9 cellular contexts compared by ENCODE assay signal in the genomic region with DNA sequence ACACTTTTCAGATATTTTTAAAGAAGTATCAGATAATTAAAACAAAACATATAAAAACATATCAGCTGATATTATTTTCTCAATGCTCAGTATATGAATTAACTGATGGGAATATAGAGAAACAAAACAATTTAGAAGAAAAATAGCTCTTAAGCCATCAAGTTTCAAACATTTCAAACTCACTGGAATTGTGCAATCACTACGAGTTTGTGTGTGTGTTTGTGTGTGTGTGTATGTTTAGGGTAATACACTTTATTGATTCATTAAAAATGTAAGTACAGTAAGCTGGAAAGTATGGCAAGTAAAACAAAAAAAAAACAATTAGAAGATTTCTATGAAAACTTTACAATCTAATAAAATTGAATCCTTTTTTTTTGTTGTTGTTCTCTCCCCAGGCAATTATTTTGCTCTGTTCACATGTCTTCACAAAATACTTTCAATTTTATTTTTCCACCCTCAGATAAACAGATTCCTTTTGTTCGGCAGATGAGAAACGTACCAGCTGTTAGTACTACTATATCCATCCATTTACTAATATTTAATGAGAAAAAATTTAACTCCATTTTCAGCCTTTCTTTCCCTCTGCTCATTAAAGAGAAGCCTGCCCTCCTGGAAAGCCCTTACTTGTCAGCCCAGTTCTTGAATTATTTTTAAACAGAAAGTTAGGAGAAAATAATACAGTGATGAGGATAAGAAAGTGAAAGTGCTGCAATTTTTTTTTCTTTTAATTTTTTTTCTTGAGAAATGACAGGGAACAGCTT.
A peak's percentile ranks its signal among the peaks of the same experiment; 100 is the strongest.
DNase-seq lines count a peak whose midpoint lies in the region; ATAC-seq, FAIRE-seq and TF ChIP-seq lines count a peak whose summit lies in the region.
"Had no signal": no experiment of that assay in that cellular context is flagged by ENCODE, and none has a peak within 500 bp of the region (broad histone marks: within the 10 kb centered on the region; RNA-seq: fewer than 3 reads in every experiment).

No MANE protein-coding gene starts in this region.

- TF ChIP-seq CTCF in SK-N-SH (IDR thresholded peaks at IDR 0.05): no peak
- TF ChIP-seq CTCF in fibroblast of the aortic adventitia (IDR thresholded peaks at IDR 0.05; ENCODE audit: insufficient read depth, low read length): no peak
- no peak for TF ChIP-seq CTCF in smooth muscle cell (IDR thresholded peaks at IDR 0.05; ENCODE audit: borderline replicate concordance, insufficient read depth, poor library complexity, severe bottlenecking)
- TF ChIP-seq CTCF in nephron progenitor cell (IDR thresholded peaks at IDR 0.05): no peak

- H3K27me3 ChIP-seq in SK-N-SH (ENCODE audit: insufficient read depth) (no peaks in the 10 kb centered on the region), smooth muscle cell (ENCODE audit: low read depth) (no peaks in the 10 kb centered on the region)

- H3K4me3 Mint-ChIP-seq in nephron progenitor cell: no peak overlapping the region

- peaks cover 0 to 10% of the 10 kb centered on the region in 2 experiments; a peak in 1 of 4 replicates for H3K4me1 ChIP-seq in SK-N-SH (ENCODE audit: control insufficient read depth in 1 of 2, insufficient read depth in 2 of 2, low read depth in 1 of 2, low read length in 1 of 2)
- peaks cover 6% of the 10 kb centered on the region for H3K4me1 ChIP-seq in smooth muscle cell (ENCODE audit: low read depth)

- H2AFZ ChIP-seq in SK-N-SH (ENCODE audit: low read depth) (peak overlapping the region; percentile 65), smooth muscle cell (ENCODE audit: low read depth) (no peak overlapping the region)

- H3K79me2 ChIP-seq in SK-N-SH (ENCODE audit: insufficient read depth): no peaks in the 10 kb centered on the region
- no peaks in the 10 kb centered on the region for H3K79me2 ChIP-seq in smooth muscle cell (ENCODE audit: low read depth)

- CTCF ChIA-PET in SK-N-SH (lab: Yijun Ruan, JAX): interaction anchor here (0.7 to 1.1 kb wide), 2 partner anchors 12 to 71 kb away, joined by 3 read pairs; no protein-coding TSS in a partner anchor

- WGBS in SK-N-SH (ENCODE audit: low lambda C conversion rate): 36% methylated on average over 3 of the region's 3 CpGs
- 71% methylated on average over 3 of the region's 3 CpGs for WGBS in smooth muscle cell (ENCODE audit: low lambda C conversion rate)

- H3F3A ChIP-seq in SK-N-SH (replicated peaks; ENCODE audit: insufficient read depth) (no peaks in the 10 kb centered on the region), smooth muscle cell (ENCODE audit: low read depth) (peaks cover 4% of the 10 kb centered on the region)

- peaks cover 7% of the 10 kb centered on the region for H3K4me1 Mint-ChIP-seq in nephron progenitor cell

- no peak overlapping the region for H3K27ac Mint-ChIP-seq in nephron progenitor cell

- H4K20me1 ChIP-seq in SK-N-SH (ENCODE audit: insufficient read depth) (no peaks in the 10 kb centered on the region), smooth muscle cell (ENCODE audit: low read depth) (no peaks in the 10 kb centered on the region)

- H3K27ac ChIP-seq in SK-N-SH (ENCODE audit: low read depth in 2 of 2, low read length in 1 of 2): peak overlapping the region in 1 of 2 experiments; percentile 58; a peak in 1 of 4 replicates
- H3K27ac ChIP-seq in smooth muscle cell (ENCODE audit: low read depth): no peak overlapping the region

- no peak for FAIRE-seq in frontal cortex (lab: Jason Lieb, UNC)

- DNase-seq in DMS53 (lab: John Stamatoyannopoulos, UW): peak; percentile 21
- DNase-seq in DMS53 treated with DMSO at 0.1 percent for 48 hours (lab: John Stamatoyannopoulos, UW; ENCODE audit: unreplicated experiment): no peak
- no peak for DNase-seq in SK-N-SH
- DNase-seq in fibroblast of the aortic adventitia (ENCODE audit: low read depth): peak; percentile 68
- no peak for DNase-seq in smooth muscle cell (lab: John Stamatoyannopoulos, UW; ENCODE audit: unreplicated experiment)
- no peak for DNase-seq in nephron progenitor cell
- no peak for DNase-seq in frontal cortex (ENCODE audit: low spot score in 2 of 2)
- DNase-seq: T1000 had no signal

- no peak for ATAC-seq in GM18858 (IDR thresholded peaks at IDR 0.05; ENCODE audit: unreplicated experiment)

- H3K4me2 ChIP-seq in SK-N-SH (peak overlapping the region; percentile 70), smooth muscle cell (peak overlapping the region; percentile 13)

- H3K9me3 Mint-ChIP-seq in nephron progenitor cell: no peaks in the 10 kb centered on the region

- H3K9me3 ChIP-seq in SK-N-SH (no peaks in the 10 kb centered on the region), smooth muscle cell (replicated peaks; ENCODE audit: low read depth) (no peaks in the 10 kb centered on the region)

- H3K9ac ChIP-seq in SK-N-SH (peak overlapping the region; percentile 64), smooth muscle cell (ENCODE audit: low read depth) (no peak overlapping the region)

- H3K36me3 ChIP-seq in SK-N-SH (replicated peaks in 1 of 2; ENCODE audit: control insufficient read depth in 1 of 2, insufficient read depth in 2 of 2, low read length in 1 of 2): no peaks in the 10 kb centered on the region
- H3K36me3 ChIP-seq in smooth muscle cell (ENCODE audit: low read depth): no peaks in the 10 kb centered on the region

- no peak for TF ChIP-seq EP300 in SK-N-SH (IDR thresholded peaks at IDR 0.05; ENCODE audit: borderline replicate concordance in 1 of 2, low read depth in 1 of 2, low read length in 1 of 2)

- no peaks in the 10 kb centered on the region for H3K27me3 Mint-ChIP-seq in nephron progenitor cell (ENCODE audit: low read depth, poor library complexity)

- no peaks in the 10 kb centered on the region for H3K36me3 Mint-ChIP-seq in nephron progenitor cell (ENCODE audit: low read depth)

- H3K9me2 ChIP-seq in SK-N-SH: no peaks in the 10 kb centered on the region

- H3K4me3 ChIP-seq in SK-N-SH (ENCODE audit: low read depth in 2 of 2, low read length in 1 of 2): peak overlapping the region; percentile 28 to 46; a peak in 3 of 4 replicates
- peak overlapping the region; percentile 54 for H3K4me3 ChIP-seq in fibroblast of the aortic adventitia (ENCODE audit: low read depth, low read length)
- H3K4me3 ChIP-seq in smooth muscle cell: no peak overlapping the region

- TF ChIP-seq RAD21 in SK-N-SH (IDR thresholded peaks at IDR 0.05; ENCODE audit: low read length): no peak

- POLR2A ChIA-PET in SK-N-SH (lab: Yijun Ruan, JAX): no interaction called here

TF ChIP-seq in SK-N-SH, 30 proteins besides CTCF, POLR2A, EP300 and RAD21:
- TF ChIP-seq TEAD4 (IDR thresholded peaks at IDR 0.05; ENCODE audit: borderline replicate concordance, insufficient read depth) (no peak), FOSL2 (IDR thresholded peaks at IDR 0.05; ENCODE audit: borderline replicate concordance, low read depth) (no peak), EZH2phosphoT487 (IDR thresholded peaks at IDR 0.05; ENCODE audit: borderline replicate concordance, low read depth) (no peak), SIN3A (IDR thresholded peaks at IDR 0.05; ENCODE audit: borderline replicate concordance, low read depth, low read length) (no peak), JUND (IDR thresholded peaks at IDR 0.05) (no peak)
- TF ChIP-seq, protein P1, sequence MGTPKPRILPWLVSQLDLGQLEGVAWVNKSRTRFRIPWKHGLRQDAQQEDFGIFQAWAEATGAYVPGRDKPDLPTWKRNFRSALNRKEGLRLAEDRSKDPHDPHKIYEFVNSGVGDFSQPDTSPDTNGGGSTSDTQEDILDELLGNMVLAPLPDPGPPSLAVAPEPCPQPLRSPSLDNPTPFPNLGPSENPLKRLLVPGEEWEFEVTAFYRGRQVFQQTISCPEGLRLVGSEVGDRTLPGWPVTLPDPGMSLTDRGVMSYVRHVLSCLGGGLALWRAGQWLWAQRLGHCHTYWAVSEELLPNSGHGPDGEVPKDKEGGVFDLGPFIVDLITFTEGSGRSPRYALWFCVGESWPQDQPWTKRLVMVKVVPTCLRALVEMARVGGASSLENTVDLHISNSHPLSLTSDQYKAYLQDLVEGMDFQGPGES (IDR thresholded peaks at IDR 0.05; ENCODE audit: low read depth, low read length): no peak
- TF ChIP-seq, protein P2, sequence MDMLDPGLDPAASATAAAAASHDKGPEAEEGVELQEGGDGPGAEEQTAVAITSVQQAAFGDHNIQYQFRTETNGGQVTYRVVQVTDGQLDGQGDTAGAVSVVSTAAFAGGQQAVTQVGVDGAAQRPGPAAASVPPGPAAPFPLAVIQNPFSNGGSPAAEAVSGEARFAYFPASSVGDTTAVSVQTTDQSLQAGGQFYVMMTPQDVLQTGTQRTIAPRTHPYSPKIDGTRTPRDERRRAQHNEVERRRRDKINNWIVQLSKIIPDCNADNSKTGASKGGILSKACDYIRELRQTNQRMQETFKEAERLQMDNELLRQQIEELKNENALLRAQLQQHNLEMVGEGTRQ (IDR thresholded peaks at IDR 0.05; ENCODE audit: borderline replicate concordance, low read depth, low read length): no peak

Comparison
In these comparisons a context has a peak if more than half of its experiments do, and no peak if none do; other contexts are left out.
1. DNase-seq: peak in DMS53 (single experiment) and fibroblast of the aortic adventitia (single experiment); none in DMS53 treated with DMSO at 0.1 percent for 48 hours (single experiment), SK-N-SH (single experiment), smooth muscle cell (single experiment), nephron progenitor cell (single experiment) and frontal cortex (0 of 2).